In genomic region chr22:16600644-16601436, GRCh38 we compare ENCODE assay signal across 8 cellular contexts. TPM values are rescaled to one million over a fixed set of nuclear protein-coding genes. Genes with fewer than 3 reads are reported as not detected.
DNase-seq lines count a peak whose midpoint lies in the region; ATAC-seq, FAIRE-seq and TF ChIP-seq lines count a peak whose summit lies in the region.
"Not testable (repeated sequence)": the region's sequence is repeated elsewhere in the genome, so short reads cannot be mapped to it uniquely, and the experiment has no call there.
"Had no signal": no experiment of that assay in that cellular context is flagged by ENCODE, and none has a peak within 500 bp of the region (broad histone marks: within the 10 kb centered on the region; RNA-seq: fewer than 3 reads in every experiment).

No MANE protein-coding gene starts in this region.

- not testable (repeated sequence) for TF ChIP-seq CTCF in activated B cell treated with CpG ODN at 0.5 μM for 24 hours (IDR thresholded peaks at IDR 0.05); kidney (IDR thresholded peaks at IDR 0.05; ENCODE audit: borderline replicate concordance, extremely low read depth, insufficient read depth); pancreas (IDR thresholded peaks at IDR 0.05)

- not testable (repeated sequence) for H3K4me1 ChIP-seq in kidney (ENCODE audit: control insufficient read depth in 1 of 2, insufficient read depth in 1 of 2, low read depth in 1 of 2, low read length in 2 of 2); pancreas

- not testable (repeated sequence) for H3K9me3 ChIP-seq in kidney (ENCODE audit: control insufficient read depth in 1 of 2, low read length in 2 of 2); pancreas

- whole genome bisulfite sequencing in pancreas, 2 donors: 3 to 8% methylated on average over 43 to 71 of the region's 71 CpGs

- not testable (repeated sequence) for H3K4me3 Mint-ChIP-seq in activated B cell treated with CpG ODN at 0.5 μM for 24 hours

- H3K4me3 ChIP-seq in kidney (ENCODE audit: low read length in 2 of 2): peak overlapping the region in 1 of 2 donors; percentile 38
- peak overlapping the region in 1 of 4 donors; percentile 30 for H3K4me3 ChIP-seq in pancreas

- H3K36me3 Mint-ChIP-seq in activated B cell treated with CpG ODN at 0.5 μM for 24 hours (ENCODE audit: low read depth): not testable (repeated sequence)

- H3K27me3 ChIP-seq in pancreas: not testable (repeated sequence)

- not testable (repeated sequence) for H3K9ac ChIP-seq in kidney (ENCODE audit: low read length in 2 of 2)

- not testable (repeated sequence) for H3K27ac Mint-ChIP-seq in activated B cell treated with CpG ODN at 0.5 μM for 24 hours

- DNase-seq in HK-2 (ENCODE audit: unreplicated experiment) (peak; percentile 67), kidney (peak; percentile 91), pancreas (peak; percentile 36 to 77 (median 64))
- DNase-seq in activated B cell treated with CpG ODN at 0.5 μM for 24 hours: not testable (repeated sequence)
- DNase-seq in activated naive CD4-positive, alpha-beta T cell treated with anti-CD3 and anti-CD28 coated beads, Interleukin-2, amount 50 U/mL, for 16 hours: peak; percentile 33
- peak; percentile 67 for DNase-seq in stimulated activated CD8-positive, alpha-beta memory T cell treated with anti-CD3 and anti-CD28 coated beads, Interleukin-4, amount 100 ng/mL, for 24 hours (ENCODE audit: low read depth)

- H3K27me3 Mint-ChIP-seq in activated B cell treated with CpG ODN at 0.5 μM for 24 hours: peaks cover 25% of the 10 kb centered on the region

- not testable (repeated sequence) for H3K36me3 ChIP-seq in kidney (ENCODE audit: control insufficient read depth in 1 of 2, insufficient read depth in 2 of 2, low read length in 2 of 2); pancreas

- not testable (repeated sequence) for H3K9me3 Mint-ChIP-seq in activated B cell treated with CpG ODN at 0.5 μM for 24 hours

- POLR2A ChIA-PET in activated B cell treated with CpG ODN at 0.5 μM for 24 hours (lab: Charles Lee): not testable (repeated sequence)

- intact Hi-C loops in activated B cell treated with CpG ODN at 0.5 μM for 24 hours (cut with micrococcal nuclease); kidney (cut with DNase I); pancreas (cut with DNase I): not testable (repeated sequence)

- not testable (repeated sequence) for FAIRE-seq in kidney (lab: Jason Lieb, UNC); pancreas (lab: Jason Lieb, UNC)

- CTCF ChIA-PET in activated B cell treated with CpG ODN at 0.5 μM for 24 hours (lab: Charles Lee): not testable (repeated sequence)

- ATAC-seq in activated B cell treated with CpG ODN at 0.5 μM for 24 hours (ENCODE audit: low read depth) (peak; percentile 14), esophagus mucosa (peak; percentile 75), pancreas (peak; percentile 65 to 88 (median 83))

- not testable (repeated sequence) for H3K27ac ChIP-seq in kidney (ENCODE audit: low read depth in 2 of 2, low read length in 2 of 2); pancreas

- not testable (repeated sequence) for H3K4me1 Mint-ChIP-seq in activated B cell treated with CpG ODN at 0.5 μM for 24 hours

RNA-seq across cellular contexts. Expression of gene CCT8L2, which starts 8.2 kb away (rescaled TPM):
- total RNA-seq in activated B cell treated with CpG ODN at 0.5 μM for 24 hours: not detected in 2 replicates
- total RNA-seq in esophagus mucosa: not detected
- total RNA-seq in kidney: not detected
- polyA plus RNA-seq in kidney (ENCODE audit: insufficient read depth, low read depth, low replicate concordance): not detected
- total RNA-seq in pancreas: not detected
- polyA plus RNA-seq in pancreas: not detected
- total RNA-seq: dermis microvascular lymphatic vessel endothelial cell had no signal

Comparison
In these comparisons a context has a peak if more than half of its experiments do, and no peak if none do; other contexts are left out.
1. ATAC-seq: peak in every context shown above with its lines; median percentile 83 in pancreas; 75 in esophagus mucosa; 14 in activated B cell treated with CpG ODN at 0.5 μM for 24 hours.